Comparison of ENCODE assay signal across 8 cellular contexts in genomic region chr9:33076031-33076359, GRCh38. TPM values are rescaled to one million over a fixed set of nuclear protein-coding genes. Genes with fewer than 3 reads are reported as not detected.
A peak's percentile ranks its signal among the peaks of the same experiment; 100 is the strongest.
DNase-seq lines count a peak whose midpoint lies in the region; ATAC-seq and TF ChIP-seq lines count a peak whose summit lies in the region.

No MANE protein-coding gene starts in this region.

- no peaks in the 10 kb centered on the region for H3K27me3 ChIP-seq in trophoblast cell (ENCODE audit: insufficient read depth, low read length)

- peaks cover 3 to 4% of the 10 kb centered on the region in 2 experiments for H3K4me1 ChIP-seq in trophoblast cell (ENCODE audit: control insufficient read depth in 1 of 2, insufficient read depth in 2 of 2, low read length in 2 of 2)

- peak overlapping the region; percentile 100 for H3K27ac Mint-ChIP-seq in T-helper 2 cell treated with Interferon-gamma antibody and Interleukin-4, amounts not matched to agents 5 μg/mL and 100 μg/mL, for 36 hours

- peaks cover 12% of the 10 kb centered on the region for H3K79me2 ChIP-seq in trophoblast cell (ENCODE audit: control insufficient read depth, insufficient read depth, low read length, poor library complexity)

- H3K27ac ChIP-seq in trophoblast cell (ENCODE audit: low read depth, low read length), result peak overlapping the region; percentile 54

- peaks cover 17 to 19% of the 10 kb centered on the region in 2 experiments for H3K36me3 ChIP-seq in trophoblast cell (ENCODE audit: control insufficient read depth in 1 of 2, insufficient read depth in 2 of 2, low read length in 2 of 2)

- peaks cover 5% of the 10 kb centered on the region for H3K79me1 ChIP-seq in trophoblast cell (ENCODE audit: low read length)

- no CpG with 5 or more reads among the region's 8 CpGs for WGBS in trophoblast cell (ENCODE audit: extremely low coverage, insufficient coverage, insufficient read length)

- no peak overlapping the region for H2BK12ac ChIP-seq in trophoblast cell (ENCODE audit: low read length)

- H3K9ac ChIP-seq in trophoblast cell (ENCODE audit: low read length), result peak overlapping the region; percentile 97

- H3K36me3 Mint-ChIP-seq in T-helper 2 cell treated with Interferon-gamma antibody and Interleukin-4, amounts not matched to agents 5 μg/mL and 100 μg/mL, for 36 hours (ENCODE audit: low read depth), result peaks cover 30% of the 10 kb centered on the region

- H4K12ac ChIP-seq in trophoblast cell (ENCODE audit: low read depth, low read length), result peak overlapping the region; percentile 96

- H2BK5ac ChIP-seq in trophoblast cell (ENCODE audit: low read depth, low read length, poor library complexity), result peak overlapping the region; percentile 62

- H3K4me3 ChIP-seq in fibroblast of the aortic adventitia (ENCODE audit: low read depth, low read length) (peak overlapping the region; percentile 94), trophoblast cell (ENCODE audit: low read depth, low read length) (peak overlapping the region; percentile 95)

- no peak overlapping the region for H2BK120ac ChIP-seq in trophoblast cell (ENCODE audit: insufficient read depth, low read length, poor library complexity)

- H4K8ac ChIP-seq in trophoblast cell (ENCODE audit: low read depth, low read length), result peak overlapping the region; percentile 98

- no peaks in the 10 kb centered on the region for H3K9me3 Mint-ChIP-seq in T-helper 2 cell treated with Interferon-gamma antibody and Interleukin-4, amounts not matched to agents 5 μg/mL and 100 μg/mL, for 36 hours

- H2AK5ac ChIP-seq in trophoblast cell (ENCODE audit: low read length), result peak overlapping the region; percentile 59

- no peaks in the 10 kb centered on the region for H3K27me3 Mint-ChIP-seq in T-helper 2 cell treated with Interferon-gamma antibody and Interleukin-4, amounts not matched to agents 5 μg/mL and 100 μg/mL, for 36 hours (ENCODE audit: low read depth)

- no peak for DNase-seq in T-helper 2 cell treated with Interferon-gamma antibody and Interleukin-4, amounts not matched to agents 5 μg/mL and 100 μg/mL, for 36 hours (ENCODE audit: low spot score)
- DNase-seq in T-helper 2 cell (no peak), fibroblast of the aortic adventitia (ENCODE audit: low read depth) (no peak), trophoblast cell (peak in 1 of 2 donors; percentile 27), NCI-H2171 treated with DMSO at 0.1 percent for 48 hours (lab: John Stamatoyannopoulos, UW) (no peak)
- DNase-seq in activated effector memory CD4-positive, alpha-beta T cell treated with anti-CD3 and anti-CD28 coated beads, Interleukin-2, amount 50 U/mL, for 16 hours, result no peak

- H3K4ac ChIP-seq in trophoblast cell (ENCODE audit: low read depth, low read length), result peak overlapping the region; percentile 96

- no peak for TF ChIP-seq CTCF in fibroblast of the aortic adventitia (IDR thresholded peaks at IDR 0.05; ENCODE audit: insufficient read depth, low read length)

- peaks cover 20% of the 10 kb centered on the region for H3K4me1 Mint-ChIP-seq in T-helper 2 cell treated with Interferon-gamma antibody and Interleukin-4, amounts not matched to agents 5 μg/mL and 100 μg/mL, for 36 hours (ENCODE audit: low read depth)

- H3K4me2 ChIP-seq in trophoblast cell (ENCODE audit: low read length), result peak overlapping the region; percentile 89

- peak overlapping the region; percentile 77 for H2AFZ ChIP-seq in trophoblast cell (ENCODE audit: insufficient read depth, low read length, poor library complexity)

- H3K18ac ChIP-seq in trophoblast cell (ENCODE audit: low read length), result peak overlapping the region; percentile 91

- peak overlapping the region; percentile 99 for H3K4me3 Mint-ChIP-seq in T-helper 2 cell treated with Interferon-gamma antibody and Interleukin-4, amounts not matched to agents 5 μg/mL and 100 μg/mL, for 36 hours

- no peak overlapping the region for H3K23ac ChIP-seq in trophoblast cell (ENCODE audit: low read length)

- H3K9me3 ChIP-seq in trophoblast cell (ENCODE audit: insufficient read depth, low read depth, low read length), result no peaks in the 10 kb centered on the region

- H4K91ac ChIP-seq in trophoblast cell (ENCODE audit: low read depth, low read length), result peak overlapping the region; percentile 75

- ATAC-seq in SK-N-SH treated with all-trans-retinoic acid at 6 μM for 48 hours (peak; percentile 45), HG03469 (IDR thresholded peaks at IDR 0.05; ENCODE audit: unreplicated experiment) (no peak)

- peak overlapping the region; percentile 87 for H3K14ac ChIP-seq in trophoblast cell (ENCODE audit: low read length)

TF ChIP-seq in SK-N-SH treated with all-trans-retinoic acid at 6 μM for 48 hours, 23 proteins besides CTCF, POLR2A, EP300 and RAD21 (continues in another document):
- TF ChIP-seq, protein P1, sequence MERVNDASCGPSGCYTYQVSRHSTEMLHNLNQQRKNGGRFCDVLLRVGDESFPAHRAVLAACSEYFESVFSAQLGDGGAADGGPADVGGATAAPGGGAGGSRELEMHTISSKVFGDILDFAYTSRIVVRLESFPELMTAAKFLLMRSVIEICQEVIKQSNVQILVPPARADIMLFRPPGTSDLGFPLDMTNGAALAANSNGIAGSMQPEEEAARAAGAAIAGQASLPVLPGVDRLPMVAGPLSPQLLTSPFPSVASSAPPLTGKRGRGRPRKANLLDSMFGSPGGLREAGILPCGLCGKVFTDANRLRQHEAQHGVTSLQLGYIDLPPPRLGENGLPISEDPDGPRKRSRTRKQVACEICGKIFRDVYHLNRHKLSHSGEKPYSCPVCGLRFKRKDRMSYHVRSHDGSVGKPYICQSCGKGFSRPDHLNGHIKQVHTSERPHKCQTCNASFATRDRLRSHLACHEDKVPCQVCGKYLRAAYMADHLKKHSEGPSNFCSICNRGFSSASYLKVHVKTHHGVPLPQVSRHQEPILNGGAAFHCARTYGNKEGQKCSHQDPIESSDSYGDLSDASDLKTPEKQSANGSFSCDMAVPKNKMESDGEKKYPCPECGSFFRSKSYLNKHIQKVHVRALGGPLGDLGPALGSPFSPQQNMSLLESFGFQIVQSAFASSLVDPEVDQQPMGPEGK (CRISPR knock-in tag; IDR thresholded peaks at IDR 0.05; ENCODE audit: borderline replicate concordance), result no peak
- TF ChIP-seq, protein P2, sequence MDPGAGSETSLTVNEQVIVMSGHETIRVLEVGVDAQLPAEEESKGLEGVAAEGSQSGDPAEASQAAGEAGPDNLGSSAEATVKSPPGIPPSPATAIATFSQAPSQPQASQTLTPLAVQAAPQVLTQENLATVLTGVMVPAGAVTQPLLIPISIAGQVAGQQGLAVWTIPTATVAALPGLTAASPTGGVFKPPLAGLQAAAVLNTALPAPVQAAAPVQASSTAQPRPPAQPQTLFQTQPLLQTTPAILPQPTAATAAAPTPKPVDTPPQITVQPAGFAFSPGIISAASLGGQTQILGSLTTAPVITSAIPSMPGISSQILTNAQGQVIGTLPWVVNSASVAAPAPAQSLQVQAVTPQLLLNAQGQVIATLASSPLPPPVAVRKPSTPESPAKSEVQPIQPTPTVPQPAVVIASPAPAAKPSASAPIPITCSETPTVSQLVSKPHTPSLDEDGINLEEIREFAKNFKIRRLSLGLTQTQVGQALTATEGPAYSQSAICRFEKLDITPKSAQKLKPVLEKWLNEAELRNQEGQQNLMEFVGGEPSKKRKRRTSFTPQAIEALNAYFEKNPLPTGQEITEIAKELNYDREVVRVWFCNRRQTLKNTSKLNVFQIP (CRISPR knock-in tag; IDR thresholded peaks at IDR 0.05; ENCODE audit: borderline replicate concordance, low read depth), result no peak
- TF ChIP-seq ZC3H10 (CRISPR knock-in tag; IDR thresholded peaks at IDR 0.05) (no peak), PPARA (CRISPR knock-in tag; IDR thresholded peaks at IDR 0.05; ENCODE audit: borderline replicate concordance) (no peak), CSRNP3 (CRISPR knock-in tag; IDR thresholded peaks at IDR 0.05) (no peak), SNAI2 (CRISPR knock-in tag; IDR thresholded peaks at IDR 0.05) (no peak), TOX (CRISPR knock-in tag; IDR thresholded peaks at IDR 0.05; ENCODE audit: borderline replicate concordance) (no peak), CSDC2 (CRISPR knock-in tag; IDR thresholded peaks at IDR 0.05) (no peak), RARB (CRISPR knock-in tag; IDR thresholded peaks at IDR 0.05) (no peak), GLIS3 (CRISPR knock-in tag; IDR thresholded peaks at IDR 0.05) (no peak), ZNF70 (CRISPR knock-in tag; IDR thresholded peaks at IDR 0.05) (no peak), BACH2 (CRISPR knock-in tag; IDR thresholded peaks at IDR 0.05; ENCODE audit: borderline replicate concordance) (no peak), CREB5 (CRISPR knock-in tag; IDR thresholded peaks at IDR 0.05; ENCODE audit: low read depth) (no peak), ISL1 (CRISPR knock-in tag; IDR thresholded peaks at IDR 0.05) (no peak)

RNA-seq across cellular contexts. Expression of gene SMU1, which starts 0.5 kb away (rescaled TPM):
- 22.4 and 29.4 TPM in 2 replicates for total RNA-seq in fibroblast of the aortic adventitia (ENCODE audit: low replicate concordance)
- polyA plus RNA-seq in trophoblast cell (2013), result 14.3 and 14.5 TPM in 2 replicates

RNA-seq across cellular contexts. Expression of gene DNAJA1, which starts 50.9 kb away (rescaled TPM):
- total RNA-seq in fibroblast of the aortic adventitia (ENCODE audit: low replicate concordance), result 104 and 142 TPM in 2 replicates
- 235 and 242 TPM in 2 replicates for polyA plus RNA-seq in trophoblast cell (2013)
